ENCODE assay signal across 1 cellular context in genomic region chr10:49179699-49180511, GRCh38.
A peak's percentile ranks its signal among the peaks of the same experiment; 100 is the strongest.
TF ChIP-seq lines count a peak whose summit lies in the region.

No MANE protein-coding gene starts in this region.

TF ChIP-seq in GM12878, 131 proteins besides CTCF, POLR2A, EP300 and RAD21:
- no peak for TF ChIP-seq SUPT20H (IDR thresholded peaks at IDR 0.05; ENCODE audit: borderline replicate concordance, control insufficient read depth, low read depth, low read length)
- TF ChIP-seq MEF2B (IDR thresholded peaks at IDR 0.05; ENCODE audit: partially characterized antibody, poor library complexity, severe bottlenecking), result no peak
- TF ChIP-seq CREB1 (IDR thresholded peaks at IDR 0.05; ENCODE audit: low read depth), result no peak
- no peak for TF ChIP-seq CHD1 (IDR thresholded peaks at IDR 0.05; ENCODE audit: low read depth, low read length)
- TF ChIP-seq PAX5 (IDR thresholded peaks at IDR 0.05; ENCODE audit: borderline replicate concordance, low read depth, low read length), result 0 out of 2 replicates have a peak, but pooled peaks have one; percentile 23
- TF ChIP-seq SPI1 (IDR thresholded peaks at IDR 0.05; ENCODE audit: borderline replicate concordance, insufficient read depth, low read depth, low read length), result peak; percentile 26; the same call in 1 of the 2 replicates
- TF ChIP-seq SMAD1 (IDR thresholded peaks at IDR 0.05; ENCODE audit: low read depth, partially characterized antibody), result no peak
- peak; percentile 71; the same call in 1 of the 2 replicates for TF ChIP-seq MTA2 (IDR thresholded peaks at IDR 0.05; ENCODE audit: low read depth)
- TF ChIP-seq CBFB (IDR thresholded peaks at IDR 0.05; ENCODE audit: low read depth), result no peak
- TF ChIP-seq MYB (IDR thresholded peaks at IDR 0.05; ENCODE audit: borderline replicate concordance, low read depth, low read length), result no peak
- peak; percentile 35; the same call in 1 of the 2 replicates for TF ChIP-seq IKZF1 (conservative IDR thresholded peaks at IDR 0.05)
- TF ChIP-seq DPF2 (IDR thresholded peaks at IDR 0.05), result peak; percentile 36; the same call in 1 of the 2 replicates
- no peak for TF ChIP-seq CEBPB (IDR thresholded peaks at IDR 0.05; ENCODE audit: borderline replicate concordance in 1 of 2, low read depth in 2 of 2, low read length in 2 of 2)
- no peak for TF ChIP-seq FOS (IDR thresholded peaks at IDR 0.05; ENCODE audit: borderline replicate concordance, extremely low read depth, insufficient read length)
- TF ChIP-seq FOXK2 (IDR thresholded peaks at IDR 0.05), result no peak
- TF ChIP-seq LARP7 (IDR thresholded peaks at IDR 0.05), result no peak
- TF ChIP-seq PKNOX1 (IDR thresholded peaks at IDR 0.05), result peak; percentile 25; the same call in 1 of the 2 replicates
